ENCODE assay signal across 8 cellular contexts in the genomic region with DNA sequence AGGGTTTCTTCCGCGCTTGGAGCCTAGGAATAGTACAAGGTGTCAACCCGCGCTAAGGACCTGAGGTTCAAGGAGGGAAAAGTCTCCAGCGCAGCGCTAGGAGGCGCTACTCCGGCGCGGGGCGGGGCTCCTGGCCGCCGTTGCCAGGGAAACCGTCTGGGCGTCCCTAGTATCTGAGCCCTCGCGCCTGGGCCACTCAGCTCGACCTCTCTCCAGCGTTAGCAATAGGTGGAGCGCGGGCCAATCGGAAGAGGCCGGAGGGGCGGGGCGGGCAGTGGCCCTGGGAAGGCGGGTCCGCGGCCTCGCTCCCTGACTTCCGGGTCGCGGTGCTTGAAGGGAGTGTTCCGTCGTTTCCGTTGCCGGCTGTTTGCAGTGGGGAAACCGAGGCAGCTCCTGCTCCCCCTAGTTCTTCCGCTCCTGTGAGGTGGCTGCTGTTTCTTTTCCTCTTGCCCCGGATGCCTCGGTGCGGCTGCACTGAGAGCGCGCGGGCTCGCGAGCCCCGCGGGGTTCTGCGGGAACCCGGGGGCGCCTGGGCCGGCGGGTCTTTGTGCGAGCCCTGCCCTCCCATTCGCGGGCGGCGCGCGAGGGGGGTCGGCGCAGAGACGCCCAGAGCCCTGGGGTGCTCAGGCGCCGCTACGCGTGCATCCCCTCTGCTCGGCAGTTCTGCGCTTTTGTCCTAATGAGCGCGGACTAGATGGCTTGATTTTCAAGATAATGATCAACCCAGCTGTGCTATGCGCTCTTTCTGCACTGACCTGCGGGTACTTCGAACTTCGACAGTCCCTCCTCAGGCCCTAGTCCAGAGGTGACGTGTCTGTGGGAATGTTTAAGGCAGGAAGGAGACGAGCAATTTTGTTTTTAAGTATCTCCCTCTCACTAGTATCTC. TPM values are rescaled to one million over a fixed set of nuclear protein-coding genes. Genes with fewer than 3 reads are reported as not detected.
DNase-seq lines count a peak whose midpoint lies in the region; ATAC-seq and TF ChIP-seq lines count a peak whose summit lies in the region.

A gene with protein sequence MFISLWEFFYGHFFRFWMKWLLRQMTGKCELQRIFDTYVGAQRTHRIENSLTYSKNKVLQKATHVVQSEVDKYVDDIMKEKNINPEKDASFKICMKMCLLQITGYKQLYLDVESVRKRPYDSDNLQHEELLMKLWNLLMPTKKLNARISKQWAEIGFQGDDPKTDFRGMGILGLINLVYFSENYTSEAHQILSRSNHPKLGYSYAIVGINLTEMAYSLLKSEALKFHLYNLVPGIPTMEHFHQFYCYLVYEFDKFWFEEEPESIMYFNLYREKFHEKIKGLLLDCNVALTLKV (plus strand): TSS at position 312 of the 886 bp plus-strand sequence. CDS start 1,261 bp downstream, outside the sequence.

- peaks cover 2 to 10% of the 10 kb centered on the region in 2 donors for H3K36me3 ChIP-seq in muscle layer of duodenum (ENCODE audit: control insufficient read depth in 1 of 2, insufficient read depth in 2 of 2, low read length in 2 of 2)

- no peaks in the 10 kb centered on the region for H3K27me3 ChIP-seq in muscle layer of duodenum (ENCODE audit: low read depth, low read length)

- peaks cover 12% of the 10 kb centered on the region for H3K36me3 Mint-ChIP-seq in activated T-cell treated with anti-CD3 and anti-CD28 coated beads, Interleukin-2, amount 50 U/mL, for 4 hours (ENCODE audit: insufficient read depth)

- DNase-seq in DMS53 treated with DMSO at 0.1 percent for 48 hours (lab: John Stamatoyannopoulos, UW; ENCODE audit: unreplicated experiment) (peak; percentile 90), KBM-7 (peak; percentile 98)
- DNase-seq in activated T-cell treated with anti-CD3 and anti-CD28 coated beads, Interleukin-2, amount 50 U/mL, for 4 hours, result peak; percentile 97
- peak; percentile 95 to 97 for DNase-seq in stimulated activated CD8-positive, alpha-beta memory T cell treated with anti-CD3 and anti-CD28 coated beads, Interleukin-7, amount 100 ng/mL, for 48 hours (ENCODE audit: extremely low read depth in 1 of 2, low read depth in 1 of 2)

- H3K27me3 Mint-ChIP-seq in activated T-cell treated with anti-CD3 and anti-CD28 coated beads, Interleukin-2, amount 50 U/mL, for 4 hours (ENCODE audit: low read depth), result no peaks in the 10 kb centered on the region

- ATAC-seq in GM21619 (IDR thresholded peaks at IDR 0.05; ENCODE audit: unreplicated experiment) (peak; percentile 100), esophagus mucosa (peak; percentile 100)
- ATAC-seq in activated T-cell treated with anti-CD3 and anti-CD28 coated beads, Interleukin-2, amount 50 U/mL, for 4 hours, result peak; percentile 100

- H3K4me1 Mint-ChIP-seq in activated T-cell treated with anti-CD3 and anti-CD28 coated beads, Interleukin-2, amount 50 U/mL, for 4 hours (ENCODE audit: low read depth), result peaks cover 25% of the 10 kb centered on the region

- H3K27ac ChIP-seq in muscle layer of duodenum (ENCODE audit: low read length), result peak within 1 kb of the TSS; percentile 71

- no peaks in the 10 kb centered on the region for H3K9me3 Mint-ChIP-seq in activated T-cell treated with anti-CD3 and anti-CD28 coated beads, Interleukin-2, amount 50 U/mL, for 4 hours

- H3K9me3 ChIP-seq in muscle layer of duodenum (ENCODE audit: control insufficient read depth in 1 of 2, low read length in 2 of 2), result no peaks in the 10 kb centered on the region

- H3K4me3 Mint-ChIP-seq in activated T-cell treated with anti-CD3 and anti-CD28 coated beads, Interleukin-2, amount 50 U/mL, for 4 hours, result peak within 1 kb of the TSS; percentile 88

- peak within 1 kb of the TSS; percentile 85 to 94 for H3K4me3 ChIP-seq in muscle layer of duodenum (ENCODE audit: low read depth in 1 of 2, low read length in 2 of 2)

- peaks cover 0 to 7% of the 10 kb centered on the region in 2 donors for H3K4me1 ChIP-seq in muscle layer of duodenum (ENCODE audit: control insufficient read depth in 1 of 2, insufficient read depth in 2 of 2, low read length in 2 of 2)

- in situ Hi-C loops in KBM-7 (cut with MboI; ENCODE audit: low pct_unique_long_range_greater_than_20kb, low sequenced_read_pairs), result no loop called here

TF ChIP-seq in PFSK-1, 5 proteins besides CTCF, POLR2A, EP300 and RAD21:
- TF ChIP-seq POLR2AphosphoS5 (IDR thresholded peaks at IDR 0.05; ENCODE audit: low read depth, low read length), result peak; percentile 88
- TF ChIP-seq FOXP2 (optimal IDR thresholded peaks at IDR 0.05; ENCODE audit: borderline replicate concordance, extremely low read depth, extremely low read length, insufficient read depth), result peak; percentile 32
- TF ChIP-seq TAF1 (IDR thresholded peaks at IDR 0.05; ENCODE audit: borderline replicate concordance, insufficient read depth, low read length), result no peak
- TF ChIP-seq, protein P1, sequence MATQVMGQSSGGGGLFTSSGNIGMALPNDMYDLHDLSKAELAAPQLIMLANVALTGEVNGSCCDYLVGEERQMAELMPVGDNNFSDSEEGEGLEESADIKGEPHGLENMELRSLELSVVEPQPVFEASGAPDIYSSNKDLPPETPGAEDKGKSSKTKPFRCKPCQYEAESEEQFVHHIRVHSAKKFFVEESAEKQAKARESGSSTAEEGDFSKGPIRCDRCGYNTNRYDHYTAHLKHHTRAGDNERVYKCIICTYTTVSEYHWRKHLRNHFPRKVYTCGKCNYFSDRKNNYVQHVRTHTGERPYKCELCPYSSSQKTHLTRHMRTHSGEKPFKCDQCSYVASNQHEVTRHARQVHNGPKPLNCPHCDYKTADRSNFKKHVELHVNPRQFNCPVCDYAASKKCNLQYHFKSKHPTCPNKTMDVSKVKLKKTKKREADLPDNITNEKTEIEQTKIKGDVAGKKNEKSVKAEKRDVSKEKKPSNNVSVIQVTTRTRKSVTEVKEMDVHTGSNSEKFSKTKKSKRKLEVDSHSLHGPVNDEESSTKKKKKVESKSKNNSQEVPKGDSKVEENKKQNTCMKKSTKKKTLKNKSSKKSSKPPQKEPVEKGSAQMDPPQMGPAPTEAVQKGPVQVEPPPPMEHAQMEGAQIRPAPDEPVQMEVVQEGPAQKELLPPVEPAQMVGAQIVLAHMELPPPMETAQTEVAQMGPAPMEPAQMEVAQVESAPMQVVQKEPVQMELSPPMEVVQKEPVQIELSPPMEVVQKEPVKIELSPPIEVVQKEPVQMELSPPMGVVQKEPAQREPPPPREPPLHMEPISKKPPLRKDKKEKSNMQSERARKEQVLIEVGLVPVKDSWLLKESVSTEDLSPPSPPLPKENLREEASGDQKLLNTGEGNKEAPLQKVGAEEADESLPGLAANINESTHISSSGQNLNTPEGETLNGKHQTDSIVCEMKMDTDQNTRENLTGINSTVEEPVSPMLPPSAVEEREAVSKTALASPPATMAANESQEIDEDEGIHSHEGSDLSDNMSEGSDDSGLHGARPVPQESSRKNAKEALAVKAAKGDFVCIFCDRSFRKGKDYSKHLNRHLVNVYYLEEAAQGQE (IDR thresholded peaks at IDR 0.05; ENCODE audit: insufficient read depth in 1 of 2, low read depth in 2 of 2, low read length in 2 of 2), result no peak

RNA-seq across cellular contexts. Expression of the gene that starts here (rescaled TPM):
- polyA plus RNA-seq in PFSK-1 (2012; ENCODE audit: insufficient read length, low read depth), result 3.3 TPM
- total RNA-seq in activated T-cell treated with anti-CD3 and anti-CD28 coated beads, Interleukin-2, amount 50 U/mL, for 4 hours, result 10 to 100 TPM; 11.2 to 13.8 (median 12.1) TPM
- 15.7 TPM for total RNA-seq in esophagus mucosa

Comparison
In these comparisons a context has a peak if more than half of its experiments do, and no peak if none do; other contexts are left out.
1. Peak in every context shown above with its lines: DNase-seq, ATAC-seq, H3K4me3 ChIP-seq and H3K27ac ChIP-seq.